In genomic region chr2:202375006-202375610, GRCh38 we compare ENCODE assay signal across 8 cellular contexts. TPM values are rescaled to one million over a fixed set of nuclear protein-coding genes. Genes with fewer than 3 reads are reported as not detected.
DNase-seq lines count a peak whose midpoint lies in the region; ATAC-seq and TF ChIP-seq lines count a peak whose summit lies in the region.

No MANE protein-coding gene starts in this region.

- no peak for TF ChIP-seq CTCF in thoracic aorta (IDR thresholded peaks at IDR 0.05)

- H3K36me3 ChIP-seq in GM23248 (ENCODE audit: low read depth) (no peaks in the 10 kb centered on the region), thoracic aorta (no peaks in the 10 kb centered on the region)

- H3K9me3 ChIP-seq in GM23248 (ENCODE audit: low read depth) (no peaks in the 10 kb centered on the region), thoracic aorta (no peaks in the 10 kb centered on the region)

- H3K9me3 Mint-ChIP-seq in activated naive CD4-positive, alpha-beta T cell treated with anti-CD3 and anti-CD28 coated beads, Interleukin-2, amount 50 U/mL, for 24 hours = no peaks in the 10 kb centered on the region

- H3K4me1 Mint-ChIP-seq in activated naive CD4-positive, alpha-beta T cell treated with anti-CD3 and anti-CD28 coated beads, Interleukin-2, amount 50 U/mL, for 24 hours = peaks cover 29% of the 10 kb centered on the region

- H3K4me3 ChIP-seq in GM23248 (peak overlapping the region; percentile 93), thoracic aorta (peak overlapping the region; percentile 98)

- 0 to 2% methylated on average over 32 of the region's 33 CpGs for WGBS in GM23248 (ENCODE audit: low coverage in 1 of 2, low lambda C conversion rate in 2 of 2, missing lambda C conversion rate in 2 of 2), 2 experiments

- no peaks in the 10 kb centered on the region; the same call in 1 of the 2 replicates for H4K20me1 ChIP-seq in GM23248 (ENCODE audit: insufficient read depth)

- H3K9ac ChIP-seq in GM23248 = peak overlapping the region; percentile 98

- peak overlapping the region; percentile 95 for H3K4me3 Mint-ChIP-seq in activated naive CD4-positive, alpha-beta T cell treated with anti-CD3 and anti-CD28 coated beads, Interleukin-2, amount 50 U/mL, for 24 hours

- H3K27ac Mint-ChIP-seq in activated naive CD4-positive, alpha-beta T cell treated with anti-CD3 and anti-CD28 coated beads, Interleukin-2, amount 50 U/mL, for 24 hours = peak overlapping the region; percentile 75

- peak; percentile 2 for ATAC-seq in thoracic aorta (ENCODE audit: insufficient number of reproducible peaks, low FRiP score, low read depth)

- H2AFZ ChIP-seq in GM23248 = peak overlapping the region; percentile 93

- H3K9me2 ChIP-seq in GM23248 (ENCODE audit: insufficient read depth) = no peaks in the 10 kb centered on the region

- in situ Hi-C loops in GM23248 (cut with MboI) = no loop called here

- H3K27ac ChIP-seq in GM23248 (peak overlapping the region; percentile 100), thoracic aorta (peak overlapping the region; percentile 95 to 98)

- H3K36me3 Mint-ChIP-seq in activated naive CD4-positive, alpha-beta T cell treated with anti-CD3 and anti-CD28 coated beads, Interleukin-2, amount 50 U/mL, for 24 hours = no peaks in the 10 kb centered on the region

- peaks cover 51% of the 10 kb centered on the region for H3K79me2 ChIP-seq in GM23248 (ENCODE audit: insufficient read depth)

- DNase-seq in A172 (ENCODE audit: low spot score) = peak; percentile 36
- peak; percentile 90 for DNase-seq in GM23248
- DNase-seq in RKO (ENCODE audit: low spot score) = peak; percentile 57
- peak; percentile 76 for DNase-seq in glomerular visceral epithelial cell (ENCODE audit: extremely low spot score)
- peak in 48 of 56 donors; percentile 1 to 61 (median 30) for DNase-seq in nucleus accumbens (lab: John Stamatoyannopoulos, UW)
- DNase-seq in thoracic aorta (ENCODE audit: low spot score) = peak; percentile 46
- DNase-seq in AML-193 (lab: John Stamatoyannopoulos, UW) = no peak

- peaks cover 40% of the 10 kb centered on the region for H3F3A ChIP-seq in GM23248 (ENCODE audit: insufficient read depth)

- H3K4me1 ChIP-seq in GM23248 (ENCODE audit: insufficient read depth) = peaks cover 11% of the 10 kb centered on the region
- H3K4me1 ChIP-seq in thoracic aorta (ENCODE audit: control insufficient read depth in 1 of 2, low read depth in 2 of 2) = peaks cover 0 to 15% of the 10 kb centered on the region in 2 donors

- H3K27me3 Mint-ChIP-seq in activated naive CD4-positive, alpha-beta T cell treated with anti-CD3 and anti-CD28 coated beads, Interleukin-2, amount 50 U/mL, for 24 hours = no peaks in the 10 kb centered on the region

- no peaks in the 10 kb centered on the region for H3K27me3 ChIP-seq in GM23248 (replicated peaks; ENCODE audit: insufficient read depth)
- H3K27me3 ChIP-seq in thoracic aorta (replicated peaks; ENCODE audit: insufficient read depth) = no peaks in the 10 kb centered on the region

- peak overlapping the region; percentile 98 for H3K4me2 ChIP-seq in GM23248 (ENCODE audit: unreplicated experiment)

RNA-seq across cellular contexts. Expression of gene BMPR2, which starts 1.0 kb away (rescaled TPM):
- total RNA-seq in A172 (2014; rRNA removed; shearing (Covaris generic)) = 18.1 and 20.5 TPM in 2 replicates
- 29.7 and 31.3 TPM in 2 replicates for total RNA-seq in GM23248 (2014; rRNA removed; shearing (Covaris generic))
- polyA plus RNA-seq in GM23248 (2016; fragmentation: Nextera tagmentation; extraction: Ambion mirVana) = 17.5 and 17.8 TPM in 2 replicates
- total RNA-seq in thoracic aorta = 100 to 1,000 TPM in 1 of 2 donors, 10 to 100 TPM in 1; 65.9 to 111 TPM

Comparison
In these comparisons a context has a peak if more than half of its experiments do, and no peak if none do; other contexts are left out.
1. DNase-seq: peak in A172 (single experiment), GM23248 (single experiment), RKO (single experiment), glomerular visceral epithelial cell (single experiment), nucleus accumbens (48 of 56) and thoracic aorta (single experiment); none in AML-193 (0 of 2).